Comparison of ENCODE assay signal across 9 cellular contexts in the genomic region with DNA sequence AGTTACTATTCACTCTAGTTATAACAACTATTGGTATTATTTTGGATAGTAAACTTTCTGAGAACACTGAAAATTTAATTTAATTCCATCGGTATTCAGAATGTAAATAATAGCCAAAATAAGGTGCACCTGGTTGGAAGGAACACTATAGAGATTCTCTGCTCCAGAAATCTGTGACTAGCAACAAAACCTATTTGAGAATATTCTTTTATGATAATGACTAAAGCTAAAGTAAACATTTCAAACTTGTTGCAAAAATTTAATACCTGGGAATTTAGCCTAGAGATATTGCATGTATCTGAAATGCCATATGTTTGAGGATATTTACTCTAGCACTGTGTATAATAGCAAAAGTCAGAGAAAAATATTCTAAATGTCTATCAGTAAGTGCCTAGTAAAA.
"Had no signal": no experiment of that assay in that cellular context is flagged by ENCODE, and none has a peak within 500 bp of the region (broad histone marks: within the 10 kb centered on the region; RNA-seq: fewer than 3 reads in every experiment).

No MANE protein-coding gene starts in this region.

- H3K36me3 ChIP-seq: HAP-1 had no signal

- ATAC-seq: GM23338, HCT116 had no signal

- H2AFZ ChIP-seq: GM23248 had no signal

- H3K4me2 ChIP-seq: GM23338 had no signal

- DNase-seq: GM23248, GOT3, H7, H9, HCEC 1CT, HFFc6 had no signal

- H3K4me3 ChIP-seq: GM23248, GM23338, HAP-1 had no signal

- H3K27ac ChIP-seq: GM23248 had no signal

- H3K9ac ChIP-seq: GM23248 had no signal

- H3K4me1 ChIP-seq: HAP-1 had no signal

- H3K9me3 ChIP-seq: HAP-1 had no signal
